25 cellular contexts compared by ENCODE assay signal in genomic region chr6:74466572-74466971, GRCh38.
DNase-seq lines count a peak whose midpoint lies in the region; ATAC-seq, FAIRE-seq and TF ChIP-seq lines count a peak whose summit lies in the region.
"Had no signal": no experiment of that assay in that cellular context is flagged by ENCODE, and none has a peak within 500 bp of the region (broad histone marks: within the 10 kb centered on the region; RNA-seq: fewer than 3 reads in every experiment).

No MANE protein-coding gene starts in this region.

- H4K91ac ChIP-seq in IMR-90 (ENCODE audit: insufficient read depth, low read depth, low read length), result no peak overlapping the region

- no peaks in the 10 kb centered on the region for H3K36me3 Mint-ChIP-seq in stimulated activated effector memory CD8-positive, alpha-beta T cell treated with anti-CD3 and anti-CD28 coated beads, Interleukin-12 subunit alpha, Interleukin-12 subunit beta, amount 100 ng/mL, for 72 hours
- H3K36me3 Mint-ChIP-seq in progenitor cell of endocrine pancreas (ENCODE audit: insufficient read depth), result no peaks in the 10 kb centered on the region
- H3K36me3 Mint-ChIP-seq: CD14-positive monocyte; CD4-positive, alpha-beta memory T cell; CD4-positive, CD25-positive, alpha-beta regulatory T cell; CD8-positive, alpha-beta memory T cell had no signal

- TF ChIP-seq POLR2A in IMR-90 (IDR thresholded peaks at IDR 0.05; ENCODE audit: low read depth, low read length), result no peak
- TF ChIP-seq POLR2A in GM12878 (IDR thresholded peaks at IDR 0.05; ENCODE audit: low read depth, low read length), result no peak

- no peak overlapping the region for H3K23ac ChIP-seq in IMR-90 (ENCODE audit: low read depth, low read length)

- H2AFZ ChIP-seq in IMR-90 (replicated peaks; ENCODE audit: low read length, poor library complexity) (peak overlapping the region; percentile 14), GM12878 (ENCODE audit: control insufficient read depth, low read depth, low read length) (no peak overlapping the region)

- TF ChIP-seq RAD21 in IMR-90 (IDR thresholded peaks at IDR 0.05; ENCODE audit: low read length) (no peak), GM12878 (IDR thresholded peaks at IDR 0.05; ENCODE audit: insufficient read depth, low read depth, low read length) (no peak)

- H4K8ac ChIP-seq in IMR-90 (ENCODE audit: low read depth in 2 of 2, low read length in 2 of 2), result no peak overlapping the region

- H3K9ac ChIP-seq in IMR-90 (ENCODE audit: low read depth, low read length), result no peak overlapping the region
- H3K9ac ChIP-seq in GM12878 (ENCODE audit: control insufficient read depth, insufficient read depth, low read length), result no peak overlapping the region
- H3K9ac ChIP-seq: BLaER1 had no signal

- no peak overlapping the region for H3K4me3 Mint-ChIP-seq in stimulated activated effector memory CD8-positive, alpha-beta T cell treated with anti-CD3 and anti-CD28 coated beads, Interleukin-12 subunit alpha, Interleukin-12 subunit beta, amount 100 ng/mL, for 72 hours
- no peak overlapping the region for H3K4me3 Mint-ChIP-seq in progenitor cell of endocrine pancreas (ENCODE audit: low read depth)
- H3K4me3 Mint-ChIP-seq: CD14-positive monocyte; CD4-positive, alpha-beta memory T cell; CD4-positive, CD25-positive, alpha-beta regulatory T cell; CD8-positive, alpha-beta memory T cell had no signal

- POLR2A ChIA-PET in IMR-90 (lab: Charles Lee; ENCODE audit: unreplicated experiment), result no interaction called here
- POLR2A ChIA-PET in GM12878 (lab: Charles Lee), result interaction anchor here (0.7 kb wide), 1 partner anchor 24 kb away, joined by 3 read pairs; no protein-coding TSS in a partner anchor

- no peak for FAIRE-seq in GM12878 (lab: Jason Lieb, UNC)
- FAIRE-seq: A204.1, GM12891 had no signal

- H3K4me2 ChIP-seq in IMR-90 (ENCODE audit: low read depth, low read length) (no peak overlapping the region), GM12878 (ENCODE audit: control insufficient read depth, insufficient read depth) (no peak overlapping the region)
- H3K4me2 ChIP-seq: BLaER1 had no signal

- no peak overlapping the region; the same call in 1 of the 2 replicates for H3K4ac ChIP-seq in IMR-90 (ENCODE audit: low read depth, low read length)

- ATAC-seq in IMR-90 (ENCODE audit: low read depth) (no peak), GM12878 (peak; percentile 35), GM18519 (IDR thresholded peaks at IDR 0.05; ENCODE audit: low FRiP score, unreplicated experiment) (no peak), left ventricle myocardium superior (no peak)
- ATAC-seq in stimulated activated effector memory CD8-positive, alpha-beta T cell treated with anti-CD3 and anti-CD28 coated beads, Interleukin-12 subunit alpha, Interleukin-12 subunit beta, amount 100 ng/mL, for 72 hours, result peak; percentile 8

- CTCF ChIA-PET in IMR-90 (lab: Yijun Ruan, JAX) (no interaction called here), GM12878 (lab: Yijun Ruan, JAX) (interaction anchor here (1.0 kb wide), 1 partner anchor 9 kb away, joined by 3 read pairs; no protein-coding TSS in a partner anchor)

- peak overlapping the region; percentile 20 for H2BK5ac ChIP-seq in IMR-90 (ENCODE audit: low read depth, low read length, poor library complexity, severe bottlenecking)

- in situ Hi-C loops in IMR-90 (cut with MboI; ENCODE audit: low sequenced_read_pairs) (no loop called here), GM12878 (cut with MboI) (no loop called here)

- no peak for DNase-seq in IMR-90
- no peak for DNase-seq in GM12878 (ENCODE audit: low read depth, low spot score)
- no peak for DNase-seq in stimulated activated effector memory CD8-positive, alpha-beta T cell treated with anti-CD3 and anti-CD28 coated beads, Interleukin-12 subunit alpha, Interleukin-12 subunit beta, amount 100 ng/mL, for 72 hours (ENCODE audit: low spot score in 2 of 2)
- DNase-seq in left ventricle myocardium superior, result no peak
- DNase-seq in progenitor cell of endocrine pancreas (ENCODE audit: low spot score, unreplicated experiment), result no peak
- DNase-seq: 8988T; ACHN; BE2C; C1 segment of cervical spinal cord; CD4-positive, alpha-beta memory T cell; CD4-positive, CD25-positive, alpha-beta regulatory T cell; CD8-positive, alpha-beta memory T cell; COR-L47; DMS 273 treated with DMSO at 0.1 percent for 48 hours; DMS153; DMS53; DMS79; DND-41; EL; GDM1 had no signal

- no peak overlapping the region for H3K4me3 ChIP-seq in IMR-90 (ENCODE audit: insufficient read depth, low read depth, low read length)
- no peak overlapping the region for H3K4me3 ChIP-seq in GM12878
- H3K4me3 ChIP-seq: BLaER1 had no signal

- H3K27ac Mint-ChIP-seq in stimulated activated effector memory CD8-positive, alpha-beta T cell treated with anti-CD3 and anti-CD28 coated beads, Interleukin-12 subunit alpha, Interleukin-12 subunit beta, amount 100 ng/mL, for 72 hours, result no peak overlapping the region
- H3K27ac Mint-ChIP-seq in progenitor cell of endocrine pancreas, result no peak overlapping the region
- H3K27ac Mint-ChIP-seq: CD14-positive monocyte; CD4-positive, alpha-beta memory T cell; CD8-positive, alpha-beta memory T cell had no signal

- peak overlapping the region; percentile 72 for H2AK5ac ChIP-seq in IMR-90 (ENCODE audit: low read depth, low read length)

- H3K4me1 ChIP-seq in IMR-90 (ENCODE audit: control insufficient read depth, insufficient read depth, low read length) (peaks cover 8% of the 10 kb centered on the region), GM12878 (ENCODE audit: control insufficient read depth, insufficient read depth, low read length) (no peaks in the 10 kb centered on the region)
- H3K4me1 ChIP-seq: BE2C, BLaER1 had no signal

- no peaks in the 10 kb centered on the region for H3K27me3 Mint-ChIP-seq in progenitor cell of endocrine pancreas
- H3K27me3 Mint-ChIP-seq: CD4-positive, alpha-beta memory T cell; CD4-positive, CD25-positive, alpha-beta regulatory T cell had no signal

- H4K5ac ChIP-seq in IMR-90 (ENCODE audit: low read depth, low read length), result peak overlapping the region; percentile 41; the same call in 1 of the 2 replicates

- H3K14ac ChIP-seq in IMR-90 (replicated peaks; ENCODE audit: low read depth, low read length), result 0 out of 2 replicates have a peak overlapping the region, but pooled peaks have one; percentile 37

- H3K18ac ChIP-seq in IMR-90 (ENCODE audit: low read depth, low read length), result peak overlapping the region; percentile 57; the same call in 1 of the 2 replicates

- TF ChIP-seq EP300 in GM12878 (IDR thresholded peaks at IDR 0.05; ENCODE audit: borderline replicate concordance in 1 of 2, control insufficient read depth in 1 of 2, low read depth in 2 of 2, low read length in 2 of 2), result no peak

- H3K79me1 ChIP-seq in IMR-90 (ENCODE audit: low read depth in 1 of 2, low read length in 2 of 2), result no peaks in the 10 kb centered on the region

- WGBS in IMR-90 (ENCODE audit: extremely low coverage in 2 of 2, insufficient read length in 1 of 2), 2 experiments, result 82% methylated on average over 2 of the region's 2 CpGs; no CpG with 5 or more reads in 1 of the 2 experiments
- WGBS in GM12878 (ENCODE audit: insufficient coverage, insufficient replicate concordance, low lambda C conversion rate, missing lambda C conversion rate), result 12% methylated on average over 2 of the region's 2 CpGs

- SMC1A ChIA-PET in GM12878 (lab: Charles Lee; ENCODE audit: uncharacterized antibody, unreplicated experiment), result interaction anchor here (0.8 to 1.1 kb wide), 2 partner anchors 9 to 231 kb away, joined by 3 read pairs; no protein-coding TSS in a partner anchor

- H2BK15ac ChIP-seq in IMR-90 (ENCODE audit: low read depth, low read length), result no peak overlapping the region

- H3K9me3 ChIP-seq in IMR-90 (ENCODE audit: control insufficient read depth, insufficient read depth, low read length) (no peaks in the 10 kb centered on the region), GM12878 (replicated peaks; ENCODE audit: control insufficient read depth, insufficient read depth, low read length) (no peaks in the 10 kb centered on the region)
- H3K9me3 ChIP-seq: BE2C, BLaER1 had no signal

- H3K79me2 ChIP-seq in GM12878 (ENCODE audit: control insufficient read depth, insufficient read depth, low read length), result no peaks in the 10 kb centered on the region

- H2AK9ac ChIP-seq in IMR-90 (replicated peaks; ENCODE audit: low read depth, low read length, poor library complexity), result no peak overlapping the region

- H3K36me3 ChIP-seq in IMR-90 (ENCODE audit: control insufficient read depth, insufficient read depth, low read length) (no peaks in the 10 kb centered on the region), GM12878 (ENCODE audit: control insufficient read depth in 2 of 2, insufficient read depth in 2 of 2, low read length in 1 of 2) (no peaks in the 10 kb centered on the region)
- H3K36me3 ChIP-seq: BE2C, BLaER1 had no signal

- RAD21 ChIA-PET in GM12878 (lab: Charles Lee; ENCODE audit: unreplicated experiment), result interaction anchor here (0.8 to 1.5 kb wide), 4 partner anchors 14 to 57 kb away, joined by 3 to 4 read pairs (median 4); no protein-coding TSS in a partner anchor

- H3K27ac ChIP-seq in IMR-90 (ENCODE audit: insufficient read depth, low read length) (no peak overlapping the region), GM12878 (ENCODE audit: control insufficient read depth, insufficient read depth) (no peak overlapping the region)
- H3K27ac ChIP-seq: BLaER1 had no signal

- H2BK20ac ChIP-seq in IMR-90 (ENCODE audit: low read depth, low read length), result peak overlapping the region; percentile 33; the same call in 1 of the 2 replicates

- peaks cover 19% of the 10 kb centered on the region for H3K9me3 Mint-ChIP-seq in stimulated activated effector memory CD8-positive, alpha-beta T cell treated with anti-CD3 and anti-CD28 coated beads, Interleukin-12 subunit alpha, Interleukin-12 subunit beta, amount 100 ng/mL, for 72 hours
- H3K9me3 Mint-ChIP-seq in progenitor cell of endocrine pancreas (ENCODE audit: low read depth), result peaks cover 16% of the 10 kb centered on the region

- H3K56ac ChIP-seq in IMR-90 (ENCODE audit: extremely low read depth, insufficient read depth, low read length), result no peak overlapping the region

- H4K20me1 ChIP-seq in IMR-90 (ENCODE audit: insufficient read depth, low read length) (no peaks in the 10 kb centered on the region), GM12878 (ENCODE audit: control insufficient read depth, insufficient read depth) (no peaks in the 10 kb centered on the region)
- H4K20me1 ChIP-seq: BLaER1 had no signal

- intact Hi-C loops in IMR-90 (cut with micrococcal nuclease) (no loop called here), GM12878 (cut with micrococcal nuclease; ENCODE audit: unreplicated experiment) (no loop called here), left ventricle myocardium superior (cut with micrococcal nuclease) (no loop called here)

- H3K9me1 ChIP-seq in IMR-90 (ENCODE audit: insufficient read depth, low read length), result peaks cover 10% of the 10 kb centered on the region

- TF ChIP-seq CTCF in IMR-90 (conservative IDR thresholded peaks at IDR 0.05; ENCODE audit: low read depth, low read length), result no peak
- no peak for TF ChIP-seq CTCF in GM12878 (IDR thresholded peaks at IDR 0.05 in 2 of 3, conservative IDR thresholded peaks at IDR 0.05 in 1 of 3; ENCODE audit: control insufficient read depth in 2 of 3, extremely low read depth in 1 of 3, insufficient read depth in 1 of 3, low read depth in 3 of 3, low read length in 3 of 3)
- TF ChIP-seq CTCF in progenitor cell of endocrine pancreas (IDR thresholded peaks at IDR 0.05; ENCODE audit: unreplicated experiment), result no peak

- dilution Hi-C loops in IMR-90 (cut with HindIII; ENCODE audit: low sequenced_read_pairs, unreplicated experiment), result no loop called here

- BruUV-seq in IMR-90 (replicated peaks; lab: Mats Ljungman, UMichigan) (no TSS peak), GM12878 (replicated peaks; lab: Mats Ljungman, UMichigan) (no TSS peak)

- H3K4me1 Mint-ChIP-seq in stimulated activated effector memory CD8-positive, alpha-beta T cell treated with anti-CD3 and anti-CD28 coated beads, Interleukin-12 subunit alpha, Interleukin-12 subunit beta, amount 100 ng/mL, for 72 hours, result no peaks in the 10 kb centered on the region
- no peaks in the 10 kb centered on the region for H3K4me1 Mint-ChIP-seq in progenitor cell of endocrine pancreas (ENCODE audit: low read depth)
- H3K4me1 Mint-ChIP-seq: CD14-positive monocyte; CD4-positive, alpha-beta memory T cell; CD4-positive, CD25-positive, alpha-beta regulatory T cell; CD8-positive, alpha-beta memory T cell had no signal

- no peaks in the 10 kb centered on the region for H3K27me3 ChIP-seq in IMR-90 (ENCODE audit: control insufficient read depth, insufficient read depth, low read length)
- H3K27me3 ChIP-seq in GM12878 (replicated peaks in 1 of 2; ENCODE audit: control insufficient read depth in 2 of 2, insufficient read depth in 2 of 2, low read length in 1 of 2), result no peaks in the 10 kb centered on the region
- H3K27me3 ChIP-seq: BE2C, BLaER1 had no signal

- no peak overlapping the region for H2BK120ac ChIP-seq in IMR-90 (ENCODE audit: low read depth, low read length)

Comparison
In these comparisons a context has a peak if more than half of its experiments do, and no peak if none do; other contexts are left out.
1. ATAC-seq: peak in GM12878 (single experiment) and stimulated activated effector memory CD8-positive, alpha-beta T cell treated with anti-CD3 and anti-CD28 coated beads, Interleukin-12 subunit alpha, Interleukin-12 subunit beta, amount 100 ng/mL, for 72 hours (single experiment); none in IMR-90 (single experiment), GM18519 (single experiment) and left ventricle myocardium superior (single experiment).